8 cellular contexts compared by ENCODE assay signal in the genomic region with DNA sequence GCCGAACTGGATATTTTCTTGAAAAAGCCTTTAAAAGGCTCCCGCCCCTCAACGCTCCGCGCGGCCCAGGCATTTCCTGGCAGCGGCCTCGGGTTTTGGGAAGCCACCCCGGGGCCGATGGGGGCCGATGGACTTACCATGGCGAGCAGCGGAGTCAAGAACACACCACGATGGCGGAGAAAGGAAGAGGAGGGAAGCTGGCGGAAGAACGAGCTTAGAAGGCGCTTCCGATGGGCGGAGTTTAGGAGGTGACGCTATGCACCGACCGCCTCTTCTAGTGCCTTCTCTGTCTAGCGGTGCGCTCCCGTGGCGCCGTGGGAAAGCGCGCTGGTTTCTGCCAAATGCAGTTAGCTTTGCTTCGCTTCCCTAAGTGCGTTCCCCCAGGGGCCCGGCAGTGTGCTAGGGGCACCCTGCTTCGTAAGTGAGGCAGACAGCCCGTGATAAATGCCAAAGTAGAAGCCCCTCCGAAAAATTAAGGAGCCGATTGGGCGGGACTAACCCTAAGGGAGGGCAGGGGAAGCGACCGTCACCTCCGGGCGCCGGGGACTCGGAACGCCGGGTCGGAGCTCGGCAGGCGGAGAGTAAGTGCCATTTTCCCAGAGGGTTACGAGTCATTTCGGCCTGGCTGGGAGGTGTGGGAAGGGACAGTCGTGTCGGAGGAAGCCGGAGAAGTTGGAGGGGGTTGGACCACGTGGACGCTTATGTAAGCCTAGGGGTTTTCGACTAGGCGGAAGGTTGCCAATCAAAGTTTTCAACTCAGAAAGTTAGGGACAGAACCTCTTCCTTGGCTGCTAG. TPM values are rescaled to one million over a fixed set of nuclear protein-coding genes. Genes with fewer than 3 reads are reported as not detected.
DNase-seq lines count a peak whose midpoint lies in the region; ATAC-seq and TF ChIP-seq lines count a peak whose summit lies in the region.

A gene (minus strand): TSS at position 194 of the 795 bp plus-strand sequence. CDS start 54 bp downstream, at position 140.

- peak within 1 kb of the TSS; percentile 92 to 94 for H3K27ac Mint-ChIP-seq in T-cell
- H3K27ac Mint-ChIP-seq in type B pancreatic cell: peak within 1 kb of the TSS; percentile 96

- no peaks in the 10 kb centered on the region for H3K9me3 Mint-ChIP-seq in T-cell
- no peaks in the 10 kb centered on the region for H3K9me3 Mint-ChIP-seq in type B pancreatic cell

- peak; percentile 91 for ATAC-seq in HG02870 (IDR thresholded peaks at IDR 0.05; ENCODE audit: unreplicated experiment)
- peak; percentile 94 to 96 (median 94) for ATAC-seq in T-cell (replicated peaks in 1 of 4)

- intact Hi-C loops in cardiac septum (cut with DNase I) (loop anchor here (5.0 kb wide), 2 partner anchors 81 to 184 kb away; a partner anchor contains a TSS), posterior cingulate gyrus (cut with DNase I) (loop anchor here (5.0 kb wide), 3 partner anchors 61 to 184 kb away; a partner anchor contains a TSS)

- POLR2A ChIA-PET in T-cell (lab: Charles Lee): interaction anchor here (0.6 to 2.2 kb wide), 20 partner anchors 26 to 186 kb away, joined by 3 to 28 read pairs (median 4); a partner anchor contains a TSS

- H3K27me3 Mint-ChIP-seq in T-cell (peaks cover 0 to 3% of the 10 kb centered on the region in 2 donors), type B pancreatic cell (no peaks in the 10 kb centered on the region)

- H3K36me3 Mint-ChIP-seq in T-cell (peaks cover 8% of the 10 kb centered on the region), type B pancreatic cell (peaks cover 13% of the 10 kb centered on the region)

- TF ChIP-seq CTCF in GM13977 (IDR thresholded peaks at IDR 0.05; ENCODE audit: extremely low read depth, insufficient read depth, missing control alignments) (no peak), type B pancreatic cell (conservative IDR thresholded peaks at IDR 0.05) (no peak)

- DNase-seq in GM13977 (ENCODE audit: low spot score): peak; percentile 73
- DNase-seq in NCI-H146 (lab: John Stamatoyannopoulos, UW): peak; percentile 91
- peak; percentile 46 to 87 (median 80) for DNase-seq in T-cell
- DNase-seq in cardiac septum (ENCODE audit: low spot score): peak; percentile 91
- peak; percentile 67 to 97 (median 78) for DNase-seq in posterior cingulate gyrus
- peak; percentile 80 for DNase-seq in type B pancreatic cell (ENCODE audit: extremely low spot score, unreplicated experiment)

- WGBS in adipose tissue, 3 donors: 0 to 33% (median 1%) methylated on average over 35 to 58 of the region's 58 CpGs

- H3K4me3 Mint-ChIP-seq in T-cell: peak within 1 kb of the TSS; percentile 92 to 94 (median 93)
- peak within 1 kb of the TSS; percentile 95 for H3K4me3 Mint-ChIP-seq in type B pancreatic cell

- in situ Hi-C loops in GM13977 (cut with MboI; ENCODE audit: low pct_unique_long_range_greater_than_20kb, low sequenced_read_pairs, unreplicated experiment): no loop called here

- peak within 1 kb of the TSS; percentile 55 for H3K27ac ChIP-seq in adipose tissue (ENCODE audit: low read depth, low read length)

- CTCF ChIA-PET in T-cell (lab: Charles Lee): interaction anchor here (0.5 to 2.4 kb wide), 15 partner anchors 11 to 964 kb away, joined by 3 to 15 read pairs (median 4); a partner anchor contains a TSS

- peaks cover 22 to 39% (median 37%) of the 10 kb centered on the region in 3 donors for H3K4me1 Mint-ChIP-seq in T-cell
- H3K4me1 Mint-ChIP-seq in type B pancreatic cell (ENCODE audit: unreplicated experiment): no peaks in the 10 kb centered on the region

RNA-seq across cellular contexts. Expression of the gene that starts here (rescaled TPM):
- total RNA-seq in T-cell: 1,000 to 10,000 TPM; 2,957 to 4,080 (median 3,439) TPM
- polyA plus RNA-seq in adipose tissue: 1,000 to 10,000 TPM; 3,763 to 8,807 (median 5,541) TPM
- 733 TPM for total RNA-seq in cardiac septum
- 2,402 and 2,468 TPM in 2 replicates for total RNA-seq in type B pancreatic cell (ENCODE audit: low replicate concordance)

Comparison
In these comparisons a context has a peak if more than half of its experiments do, and no peak if none do; other contexts are left out.
1. Peak in every context shown above with its lines: DNase-seq, ATAC-seq and H3K27ac ChIP-seq.